9 cellular contexts compared by ENCODE assay signal in the genomic region with DNA sequence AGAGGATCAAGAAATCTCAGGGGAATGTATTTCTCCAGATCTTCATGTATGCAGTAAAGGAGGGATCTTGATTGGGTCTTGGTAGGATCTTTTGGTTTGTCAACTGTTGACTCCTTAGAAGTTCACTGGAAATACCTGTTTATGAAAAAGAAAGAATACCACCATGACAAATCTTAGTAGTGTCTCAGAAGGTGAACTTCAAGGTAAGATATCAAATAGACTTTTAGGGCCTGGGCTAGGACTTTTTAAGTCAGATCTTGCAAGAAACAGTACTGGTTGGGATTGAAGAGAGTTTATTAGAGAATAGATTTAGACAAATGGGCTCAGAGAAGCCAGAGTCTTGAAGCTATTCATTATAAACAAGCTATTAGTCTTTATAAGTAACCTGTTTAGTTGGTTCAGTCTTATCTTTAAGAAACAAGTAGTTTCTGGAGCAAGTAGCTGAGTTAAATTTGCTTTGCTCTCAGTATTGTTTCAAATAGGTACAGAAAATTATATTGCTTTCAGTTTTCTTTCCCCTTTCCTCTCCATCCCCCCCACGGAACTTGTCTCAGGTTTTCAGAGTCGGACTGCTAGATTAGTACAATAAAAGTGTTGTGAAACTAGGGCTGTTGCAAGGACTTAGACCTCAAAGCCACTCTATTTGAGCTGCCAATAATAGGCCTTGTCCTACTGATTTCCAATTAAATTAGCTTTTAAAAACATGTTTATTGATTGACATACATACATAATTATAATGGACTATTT.
DNase-seq lines count a peak whose midpoint lies in the region; ATAC-seq and TF ChIP-seq lines count a peak whose summit lies in the region.
"Had no signal": no experiment of that assay in that cellular context is flagged by ENCODE, and none has a peak within 500 bp of the region (broad histone marks: within the 10 kb centered on the region; RNA-seq: fewer than 3 reads in every experiment).

No MANE protein-coding gene starts in this region.

- POLR2A ChIA-PET in Panc1 (lab: Charles Lee) (no interaction called here), RWPE1 (lab: Yijun Ruan, JAX; ENCODE audit: low non-redundant PET) (no interaction called here), MCF 10A (lab: Yijun Ruan, JAX) (interaction anchor here (0.6 kb wide), 2 partner anchors 57 to 1971 kb away, joined by 4 read pairs; no protein-coding TSS in a partner anchor)

- in situ Hi-C loops in Panc1 (cut with HindIII; ENCODE audit: low pct_unique_long_range_greater_than_20kb, low sequenced_read_pairs), result no loop called here

- no peak overlapping the region for H3K4me3 Mint-ChIP-seq in activated CD8-positive, alpha-beta memory T cell treated with anti-CD3 and anti-CD28 coated beads, Interleukin-2, amount 10 ng/mL, durations not matched to agents 7 days and 5 days
- no peak overlapping the region for H3K4me3 Mint-ChIP-seq in MCF 10A (ENCODE audit: unreplicated experiment)
- H3K4me3 Mint-ChIP-seq: neural crest cell had no signal

- CTCF ChIA-PET in activated CD8-positive, alpha-beta memory T cell treated with anti-CD3 and anti-CD28 coated beads, Interleukin-2, amount 10 ng/mL, durations not matched to agents 7 days and 5 days (lab: Charles Lee), result interaction anchor here (0.7 kb wide), 1 partner anchor 534 kb away, joined by 3 read pairs; no protein-coding TSS in a partner anchor
- CTCF ChIA-PET in Panc1 (lab: Charles Lee) (no interaction called here), RWPE1 (lab: Yijun Ruan, JAX) (interaction anchor here (0.6 to 0.7 kb wide), 2 partner anchors 8 to 316 kb away, joined by 3 read pairs; no protein-coding TSS in a partner anchor), MCF 10A (lab: Yijun Ruan, JAX) (interaction anchor here (0.7 to 1.2 kb wide), 4 partner anchors 9 to 254 kb away, joined by 3 read pairs; no protein-coding TSS in a partner anchor)

- no peaks in the 10 kb centered on the region for H3K27me3 ChIP-seq in Panc1 (ENCODE audit: control insufficient read depth, insufficient read depth, low read length)
- no peaks in the 10 kb centered on the region for H3K27me3 ChIP-seq in upper lobe of right lung

- no TSS peak for BruUV-seq in Panc1 (replicated peaks; lab: Mats Ljungman, UMichigan)
- BruUV-seq in MCF 10A (replicated peaks; lab: Mats Ljungman, UMichigan), result no TSS peak

- peak overlapping the region; percentile 69 for H3K27ac Mint-ChIP-seq in activated CD8-positive, alpha-beta memory T cell treated with anti-CD3 and anti-CD28 coated beads, Interleukin-2, amount 10 ng/mL, durations not matched to agents 7 days and 5 days
- no peak overlapping the region for H3K27ac Mint-ChIP-seq in MCF 10A (ENCODE audit: low read depth, unreplicated experiment)

- ATAC-seq in activated CD8-positive, alpha-beta memory T cell treated with anti-CD3 and anti-CD28 coated beads, Interleukin-2, amount 10 ng/mL, durations not matched to agents 7 days and 5 days, result no peak
- ATAC-seq in HG03025 (IDR thresholded peaks at IDR 0.05; ENCODE audit: low FRiP score, unreplicated experiment) (peak; percentile 98), Panc1 (no peak), upper lobe of right lung (peak; percentile 74)

- intact Hi-C loops in Panc1 (cut with micrococcal nuclease; ENCODE audit: unreplicated experiment) (no loop called here), upper lobe of right lung (cut with DNase I) (no loop called here), MCF 10A (cut with micrococcal nuclease) (no loop called here)

- H3K27ac ChIP-seq in Panc1 (ENCODE audit: low read length) (peak overlapping the region; percentile 36; the same call in 1 of the 2 replicates), upper lobe of right lung (no peak overlapping the region), RWPE1 (no peak overlapping the region)

- peaks cover 8% of the 10 kb centered on the region for H3K36me3 Mint-ChIP-seq in activated CD8-positive, alpha-beta memory T cell treated with anti-CD3 and anti-CD28 coated beads, Interleukin-2, amount 10 ng/mL, durations not matched to agents 7 days and 5 days
- H3K36me3 Mint-ChIP-seq in MCF 10A (ENCODE audit: insufficient read depth, unreplicated experiment), result no peaks in the 10 kb centered on the region

- H3K4me1 Mint-ChIP-seq in activated CD8-positive, alpha-beta memory T cell treated with anti-CD3 and anti-CD28 coated beads, Interleukin-2, amount 10 ng/mL, durations not matched to agents 7 days and 5 days, result peaks cover 13% of the 10 kb centered on the region
- H3K4me1 Mint-ChIP-seq in MCF 10A (ENCODE audit: insufficient read depth, unreplicated experiment), result no peaks in the 10 kb centered on the region

- no peaks in the 10 kb centered on the region for H3K4me1 ChIP-seq in Panc1 (ENCODE audit: control insufficient read depth, insufficient read depth, low read length)
- H3K4me1 ChIP-seq in upper lobe of right lung, result no peaks in the 10 kb centered on the region

- peaks cover 5% of the 10 kb centered on the region; the same call in 1 of the 2 replicates for H3K9me3 ChIP-seq in Panc1 (ENCODE audit: control insufficient read depth, insufficient read depth, low read depth, low read length)
- no peaks in the 10 kb centered on the region for H3K9me3 ChIP-seq in upper lobe of right lung

- TF ChIP-seq CTCF in Panc1 (IDR thresholded peaks at IDR 0.05), result no peak
- no peak for TF ChIP-seq CTCF in upper lobe of right lung (IDR thresholded peaks at IDR 0.05)
- TF ChIP-seq CTCF in RWPE1 (conservative IDR thresholded peaks at IDR 0.05; ENCODE audit: low read depth), result no peak
- TF ChIP-seq CTCF in MCF 10A (IDR thresholded peaks at IDR 0.05; ENCODE audit: unreplicated experiment), result no peak

- DNase-seq in activated CD8-positive, alpha-beta memory T cell treated with anti-CD3 and anti-CD28 coated beads, Interleukin-2, amount 10 ng/mL, durations not matched to agents 7 days and 5 days, result no peak
- DNase-seq in activated CD8-positive, alpha-beta memory T cell treated with anti-CD3 and anti-CD28 coated beads, Interleukin-2, amount 50 U/mL, for 4 hours, result no peak
- DNase-seq in Panc1 (ENCODE audit: low read depth, low spot score), result no peak
- DNase-seq in upper lobe of right lung, result no peak
- DNase-seq in RWPE1 (ENCODE audit: low spot score), result no peak
- DNase-seq in ecto neural progenitor cell (ENCODE audit: low spot score), result no peak
- no peak for DNase-seq in MCF 10A (ENCODE audit: unreplicated experiment)

- H3K27me3 Mint-ChIP-seq in activated CD8-positive, alpha-beta memory T cell treated with anti-CD3 and anti-CD28 coated beads, Interleukin-2, amount 10 ng/mL, durations not matched to agents 7 days and 5 days, result no peaks in the 10 kb centered on the region
- H3K27me3 Mint-ChIP-seq in MCF 10A (ENCODE audit: insufficient read depth, unreplicated experiment), result no peaks in the 10 kb centered on the region

- H3K36me3 ChIP-seq in Panc1 (ENCODE audit: control insufficient read depth, insufficient read depth, low read length), result no peaks in the 10 kb centered on the region
- no peaks in the 10 kb centered on the region for H3K36me3 ChIP-seq in upper lobe of right lung

- no peaks in the 10 kb centered on the region for H3K9me3 Mint-ChIP-seq in activated CD8-positive, alpha-beta memory T cell treated with anti-CD3 and anti-CD28 coated beads, Interleukin-2, amount 10 ng/mL, durations not matched to agents 7 days and 5 days (ENCODE audit: low read depth)
- peaks cover 7% of the 10 kb centered on the region for H3K9me3 Mint-ChIP-seq in MCF 10A (ENCODE audit: unreplicated experiment)

- H3K4me3 ChIP-seq in Panc1 (ENCODE audit: low read depth in 2 of 2, low read length in 2 of 2) (no peak overlapping the region), upper lobe of right lung (no peak overlapping the region)

Comparison
In these comparisons a context has a peak if more than half of its experiments do, and no peak if none do; other contexts are left out.
1. ATAC-seq: peak in HG03025 (single experiment) and upper lobe of right lung (single experiment); none in activated CD8-positive, alpha-beta memory T cell treated with anti-CD3 and anti-CD28 coated beads, Interleukin-2, amount 10 ng/mL, durations not matched to agents 7 days and 5 days (single experiment) and Panc1 (single experiment).